ENCODE assay signal across 22 cellular contexts in genomic region chr10:24571870-24572450, GRCh38.
"Had no signal": no experiment of that assay in that cellular context is flagged by ENCODE, and none has a peak within 500 bp of the region (broad histone marks: within the 10 kb centered on the region; RNA-seq: fewer than 3 reads in every experiment).

No MANE protein-coding gene starts in this region.

- H3K4me3 ChIP-seq: dorsolateral prefrontal cortex, esophagus squamous epithelium, psoas muscle, right lobe of liver, suprapubic skin, thyroid gland, uterus had no signal

- H3K9me3 ChIP-seq: esophagus squamous epithelium, neutrophil, psoas muscle, right lobe of liver, suprapubic skin, thyroid gland, uterus had no signal

- H3K27ac ChIP-seq: dorsolateral prefrontal cortex, epithelial cell of prostate, esophagus squamous epithelium, neutrophil, psoas muscle, right lobe of liver, suprapubic skin, thyroid gland, uterus had no signal

- DNase-seq: cortex of kidney; effector memory CD4-positive, alpha-beta T cell; esophagus squamous epithelium; foreskin fibroblast; immature natural killer cell; mesendoderm; naive B cell; psoas muscle; retina; right lobe of liver; stimulated activated CD4-positive, alpha-beta T cell treated with anti-CD3 and anti-CD28 coated beads, Interleukin-4, amount 100 ng/mL, for 1 hour; stimulated activated CD8-positive, alpha-beta memory T cell treated with anti-CD3 and anti-CD28 coated beads, Interleukin-4, amount 100 ng/mL, for 48 hours; stimulated activated naive CD8-positive, alpha-beta T cell treated with anti-CD3 and anti-CD28 coated beads, Interleukin-15, Interleukin-2, amounts not matched to agents 100 U/mL and 50 U/mL, for 24 hours; thyroid gland; uterus had no signal

- H3K4me1 ChIP-seq: esophagus squamous epithelium, psoas muscle, right lobe of liver, suprapubic skin, thyroid gland, uterus had no signal

- H3K27me3 ChIP-seq: dorsolateral prefrontal cortex, neutrophil, right lobe of liver, suprapubic skin, thyroid gland, uterus had no signal

- H3K27ac Mint-ChIP-seq: immature natural killer cell; naive B cell; nephron; stimulated activated effector memory CD8-positive, alpha-beta T cell treated with anti-CD3 and anti-CD28 coated beads, Interleukin-12 subunit alpha, Interleukin-12 subunit beta, amount 100 ng/mL, for 72 hours; type B pancreatic cell had no signal

- H3K4me3 Mint-ChIP-seq: immature natural killer cell; naive B cell; nephron; stimulated activated effector memory CD8-positive, alpha-beta T cell treated with anti-CD3 and anti-CD28 coated beads, Interleukin-12 subunit alpha, Interleukin-12 subunit beta, amount 100 ng/mL, for 72 hours; type B pancreatic cell had no signal

- ATAC-seq: psoas muscle; right lobe of liver; stimulated activated effector memory CD8-positive, alpha-beta T cell treated with anti-CD3 and anti-CD28 coated beads, Interleukin-12 subunit alpha, Interleukin-12 subunit beta, amount 100 ng/mL, for 72 hours; stimulated activated naive CD8-positive, alpha-beta T cell treated with anti-CD3 and anti-CD28 coated beads, Interleukin-15, Interleukin-2, amounts not matched to agents 100 U/mL and 50 U/mL, for 24 hours had no signal

- H3K36me3 Mint-ChIP-seq: immature natural killer cell; stimulated activated effector memory CD8-positive, alpha-beta T cell treated with anti-CD3 and anti-CD28 coated beads, Interleukin-12 subunit alpha, Interleukin-12 subunit beta, amount 100 ng/mL, for 72 hours; type B pancreatic cell had no signal

- H3K4me1 Mint-ChIP-seq: immature natural killer cell; naive B cell; nephron; stimulated activated effector memory CD8-positive, alpha-beta T cell treated with anti-CD3 and anti-CD28 coated beads, Interleukin-12 subunit alpha, Interleukin-12 subunit beta, amount 100 ng/mL, for 72 hours had no signal

- H3K9me3 Mint-ChIP-seq: nephron; stimulated activated effector memory CD8-positive, alpha-beta T cell treated with anti-CD3 and anti-CD28 coated beads, Interleukin-12 subunit alpha, Interleukin-12 subunit beta, amount 100 ng/mL, for 72 hours; type B pancreatic cell had no signal
